In the genomic region with DNA sequence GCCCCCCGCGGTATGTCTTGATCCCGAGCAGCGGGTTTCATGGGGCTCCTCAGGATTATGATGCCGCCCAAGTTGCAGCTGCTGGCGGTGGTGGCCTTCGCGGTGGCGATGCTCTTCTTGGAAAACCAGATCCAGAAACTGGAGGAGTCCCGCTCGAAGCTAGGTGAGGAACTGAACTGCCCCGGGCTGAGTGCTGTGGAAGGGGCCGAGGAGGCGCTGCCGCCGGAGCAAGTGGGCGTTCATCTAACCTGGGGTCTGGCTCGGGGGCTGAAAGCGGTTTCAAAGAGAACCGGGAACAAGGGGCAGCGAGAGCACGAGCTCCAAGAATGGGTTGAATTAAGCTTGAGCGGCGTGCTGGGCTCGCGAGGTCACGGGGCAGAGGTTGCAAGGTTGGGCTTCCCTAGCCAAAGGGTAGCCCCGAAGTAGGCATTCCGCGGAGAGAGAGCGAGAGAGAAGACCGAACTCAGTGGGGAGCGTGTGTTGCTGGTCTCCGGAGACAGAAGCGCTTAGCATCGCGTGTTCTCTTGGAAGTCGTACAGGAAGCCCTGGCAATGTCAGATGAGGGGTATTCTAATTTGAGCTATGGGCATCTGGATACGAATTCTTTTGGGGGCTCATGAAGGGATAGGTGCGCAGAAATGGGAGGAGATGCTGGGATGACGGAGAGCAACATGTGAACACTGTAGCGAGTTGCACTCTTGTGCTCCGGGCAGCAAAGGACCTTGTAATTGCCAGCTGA, we compare ENCODE assay signal across 8 cellular contexts. TPM values are rescaled to one million over a fixed set of nuclear protein-coding genes. Genes with fewer than 3 reads are reported as not detected.
DNase-seq lines count a peak whose midpoint lies in the region; ATAC-seq, FAIRE-seq and TF ChIP-seq lines count a peak whose summit lies in the region.

No MANE protein-coding gene starts in this region.

- peaks cover 8% of the 10 kb centered on the region for H3K36me3 ChIP-seq in WERI-Rb-1

- no peak for FAIRE-seq in RCC 7860 (lab: Jason Lieb, UNC)

- peak; percentile 14 for ATAC-seq in HG02678 (IDR thresholded peaks at IDR 0.05; ENCODE audit: unreplicated experiment)

- no peaks in the 10 kb centered on the region for H3K9me3 ChIP-seq in WERI-Rb-1 (ENCODE audit: severe bottlenecking)

- H3K27me3 ChIP-seq in WERI-Rb-1 (ENCODE audit: insufficient read depth, low read depth, severe bottlenecking) (no peaks in the 10 kb centered on the region), layer of hippocampus (ENCODE audit: control insufficient read depth, insufficient read depth, low read length) (no peaks in the 10 kb centered on the region)

- peak; percentile 55 for DNase-seq in GM03348 (ENCODE audit: low spot score)
- peak; percentile 33 to 56 for DNase-seq in NCI-H2081 (lab: John Stamatoyannopoulos, UW)
- DNase-seq in WERI-Rb-1 = peak; percentile 28
- peak; percentile 46 for DNase-seq in cerebellum (ENCODE audit: low spot score)
- DNase-seq in stimulated activated CD4-positive, alpha-beta T cell treated with anti-CD3 and anti-CD28 coated beads, Interleukin-1b, Interleukin-23, amount 100 ng/mL, for 48 hours = peak; percentile 42
- DNase-seq in RCC 7860 (ENCODE audit: low spot score) = no peak

- H3K27ac ChIP-seq in WERI-Rb-1 (peak overlapping the region; percentile 89), layer of hippocampus (ENCODE audit: low read depth, low read length) (peak overlapping the region; percentile 77)

- H3K4me3 ChIP-seq in WERI-Rb-1 (ENCODE audit: low read depth, low read length) = peak overlapping the region; percentile 86

- no peak for TF ChIP-seq CTCF in WERI-Rb-1 (IDR thresholded peaks at IDR 0.05; ENCODE audit: low read depth, low read length)

RNA-seq across cellular contexts. Expression of a gene that starts 0.7 kb away (rescaled TPM):
- total RNA-seq in cerebellum = 24.8 TPM

RNA-seq across cellular contexts. Expression of a gene that starts 1.2 kb away (rescaled TPM):
- total RNA-seq in cerebellum = 86.6 TPM
